1 cellular context compared by ENCODE assay signal in the genomic region with DNA sequence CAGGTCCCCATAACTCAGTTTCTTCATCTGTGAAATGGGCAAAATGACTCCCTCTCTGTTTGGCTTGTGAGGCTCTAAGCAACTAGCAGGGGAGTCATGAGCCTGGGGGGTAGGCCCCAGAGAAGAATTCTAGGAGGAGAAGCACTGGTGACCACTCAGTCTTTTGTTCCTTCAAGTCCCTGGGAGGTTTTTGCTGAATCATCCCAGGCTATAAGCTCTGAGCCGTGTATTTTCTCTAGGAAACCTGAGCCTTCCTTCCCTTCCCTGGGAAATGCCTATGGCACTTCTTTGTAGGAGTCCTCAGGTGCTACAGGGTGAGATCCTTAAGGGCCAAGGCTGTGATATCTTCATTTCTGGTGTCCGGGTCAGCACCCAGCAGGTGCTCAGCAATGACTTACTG.
TF ChIP-seq lines count a peak whose summit lies in the region.

No MANE protein-coding gene starts in this region.

TF ChIP-seq in GM23338, 12 proteins besides CTCF, POLR2A, EP300 and RAD21 (continued from another document):
- TF ChIP-seq REST (IDR thresholded peaks at IDR 0.05; ENCODE audit: unreplicated experiment) (no peak), ZNF114 (CRISPR knock-in tag; IDR thresholded peaks at IDR 0.05) (no peak), EZH2phosphoT487 (IDR thresholded peaks at IDR 0.05; ENCODE audit: unreplicated experiment) (no peak), ETS1 (IDR thresholded peaks at IDR 0.05) (no peak), JUNB (IDR thresholded peaks at IDR 0.05; ENCODE audit: unreplicated experiment) (no peak), CREB1 (CRISPR knock-in tag; IDR thresholded peaks at IDR 0.05; ENCODE audit: low read depth) (no peak), POLR2AphosphoS5 (IDR thresholded peaks at IDR 0.05; ENCODE audit: low read depth) (no peak), ZNF331 (CRISPR knock-in tag; IDR thresholded peaks at IDR 0.05; ENCODE audit: low read depth) (no peak), ZNF462 (CRISPR knock-in tag; IDR thresholded peaks at IDR 0.05) (no peak)
